8 cellular contexts compared by ENCODE assay signal in genomic region chr10:51832652-51833383, GRCh38.
DNase-seq lines count a peak whose midpoint lies in the region; ATAC-seq lines count a peak whose summit lies in the region.

No MANE protein-coding gene starts in this region.

- H3K27me3 Mint-ChIP-seq in activated CD4-positive, alpha-beta memory T cell treated with anti-CD3 and anti-CD28 coated beads for 36 hours = no peaks in the 10 kb centered on the region

- peak; percentile 55 for DNase-seq in activated CD4-positive, alpha-beta memory T cell treated with anti-CD3 and anti-CD28 coated beads for 36 hours
- DNase-seq in medulla oblongata (ENCODE audit: extremely low spot score) (peak; percentile 45), NCI-H524 treated with DMSO at 0.1 percent for 48 hours (lab: John Stamatoyannopoulos, UW) (no peak), NCI-H146 (lab: John Stamatoyannopoulos, UW) (no peak), HuH-7 (ENCODE audit: low spot score) (no peak)

- peaks cover 10% of the 10 kb centered on the region for H3K9me3 Mint-ChIP-seq in activated CD4-positive, alpha-beta memory T cell treated with anti-CD3 and anti-CD28 coated beads for 36 hours

- no peak overlapping the region for H3K27ac Mint-ChIP-seq in activated CD4-positive, alpha-beta memory T cell treated with anti-CD3 and anti-CD28 coated beads for 36 hours

- intact Hi-C loops in activated CD4-positive, alpha-beta memory T cell treated with anti-CD3 and anti-CD28 coated beads for 36 hours (cut with micrococcal nuclease) = loop anchor here (1.0 kb wide), 2 partner anchors 46 to 133 kb away; no protein-coding TSS in a partner anchor

- H3K36me3 Mint-ChIP-seq in activated CD4-positive, alpha-beta memory T cell treated with anti-CD3 and anti-CD28 coated beads for 36 hours = no peaks in the 10 kb centered on the region

- H3K4me1 Mint-ChIP-seq in activated CD4-positive, alpha-beta memory T cell treated with anti-CD3 and anti-CD28 coated beads for 36 hours (ENCODE audit: low read depth) = peaks cover 4% of the 10 kb centered on the region

- POLR2A ChIA-PET in activated CD4-positive, alpha-beta memory T cell treated with anti-CD3 and anti-CD28 coated beads for 36 hours (lab: Charles Lee) = no interaction called here

- ATAC-seq in GM18511 (IDR thresholded peaks at IDR 0.05; ENCODE audit: unreplicated experiment) (peak; percentile 79), HG02885 (IDR thresholded peaks at IDR 0.05; ENCODE audit: poor library complexity, unreplicated experiment) (peak; percentile 81), GM19455 (IDR thresholded peaks at IDR 0.05; ENCODE audit: unreplicated experiment) (no peak)

- CTCF ChIA-PET in activated CD4-positive, alpha-beta memory T cell treated with anti-CD3 and anti-CD28 coated beads for 36 hours (lab: Charles Lee) = no interaction called here

- no peak overlapping the region for H3K4me3 Mint-ChIP-seq in activated CD4-positive, alpha-beta memory T cell treated with anti-CD3 and anti-CD28 coated beads for 36 hours

Comparison
In these comparisons a context has a peak if more than half of its experiments do, and no peak if none do; other contexts are left out.
1. DNase-seq: peak in activated CD4-positive, alpha-beta memory T cell treated with anti-CD3 and anti-CD28 coated beads for 36 hours (single experiment) and medulla oblongata (single experiment); none in NCI-H524 treated with DMSO at 0.1 percent for 48 hours (single experiment), NCI-H146 (single experiment) and HuH-7 (single experiment).